Comparison of ENCODE assay signal across 25 cellular contexts in genomic region chr22:20584872-20585639, GRCh38.
DNase-seq lines count a peak whose midpoint lies in the region; ATAC-seq, FAIRE-seq and TF ChIP-seq lines count a peak whose summit lies in the region.
"Had no signal": no experiment of that assay in that cellular context is flagged by ENCODE, and none has a peak within 500 bp of the region (broad histone marks: within the 10 kb centered on the region; RNA-seq: fewer than 3 reads in every experiment).

No MANE protein-coding gene starts in this region.

- H4K20me1 ChIP-seq in IMR-90 (ENCODE audit: insufficient read depth, low read length), result peaks cover 36% of the 10 kb centered on the region
- H4K20me1 ChIP-seq in K562 (replicated peaks; ENCODE audit: control insufficient read depth, insufficient read depth, low read length), result peaks cover 48% of the 10 kb centered on the region
- peaks cover 29% of the 10 kb centered on the region for H4K20me1 ChIP-seq in osteoblast (ENCODE audit: insufficient read depth, low read length)

- TF ChIP-seq POLR2A in IMR-90 (IDR thresholded peaks at IDR 0.05; ENCODE audit: low read depth, low read length), result no peak
- TF ChIP-seq POLR2A in K562 (conservative IDR thresholded peaks at IDR 0.05), result peak; percentile 37

- no peak for DNase-seq in activated naive CD4-positive, alpha-beta T cell treated with anti-CD3 and anti-CD28 coated beads, Interleukin-2, amount 50 U/mL, for 72 hours (ENCODE audit: low spot score in 2 of 2)
- no peak for DNase-seq in activated naive CD4-positive, alpha-beta T cell treated with Interleukin-2 at 50 U/mL for 16 hours
- DNase-seq in IMR-90 (no peak), K562 (ENCODE audit: extremely low read depth in 1 of 4, low spot score in 3 of 4) (no peak), osteoblast (ENCODE audit: insufficient read length, low spot score, missing footprints) (peak; percentile 58), posterior vena cava (ENCODE audit: low spot score) (no peak)
- DNase-seq: brain microvascular endothelial cell; C1 segment of cervical spinal cord; cortex of kidney; GOT3; midbrain; natural killer cell; NCI-H187; NCI-H2227 treated with DMSO at 0.1 percent for 48 hours; stimulated activated CD8-positive, alpha-beta memory T cell treated with anti-CD3 and anti-CD28 coated beads, Interleukin-4, amount 100 ng/mL, for 48 hours had no signal

- H2AFZ ChIP-seq in IMR-90 (replicated peaks; ENCODE audit: low read length, poor library complexity) (no peak overlapping the region), K562 (ENCODE audit: low read depth, low read length) (no peak overlapping the region), osteoblast (ENCODE audit: low read length) (no peak overlapping the region)

- H3K79me2 ChIP-seq in K562 (ENCODE audit: control insufficient read depth, insufficient read depth, low read length) (no peaks in the 10 kb centered on the region), osteoblast (ENCODE audit: insufficient read depth, low read length) (peaks cover 30% of the 10 kb centered on the region)

- CTCF ChIA-PET in IMR-90 (lab: Yijun Ruan, JAX), result no interaction called here
- CTCF ChIA-PET in K562 (lab: Yijun Ruan, JAX; ENCODE audit: low intra/inter-chr PET ratio), result interaction anchor here (0.7 to 2.3 kb wide), 2 partner anchors 157 to 194 kb away, joined by 3 to 7 read pairs; no protein-coding TSS in a partner anchor

- intact Hi-C loops in IMR-90 (cut with micrococcal nuclease), result no loop called here
- intact Hi-C loops in K562 (cut with micrococcal nuclease), result loop anchor here (5.0 kb wide), 1 partner anchor 168 kb away; no protein-coding TSS in a partner anchor
- intact Hi-C loops in posterior vena cava (cut with DNase I), result no loop called here

- no peak overlapping the region for H4K8ac ChIP-seq in IMR-90 (ENCODE audit: low read depth in 2 of 2, low read length in 2 of 2)

- peak overlapping the region; percentile 68 for H2AK9ac ChIP-seq in IMR-90 (replicated peaks; ENCODE audit: low read depth, low read length, poor library complexity)

- H3K9ac ChIP-seq in IMR-90 (ENCODE audit: low read depth, low read length), result no peak overlapping the region
- H3K9ac ChIP-seq in K562 (ENCODE audit: insufficient read depth in 1 of 2, low read depth in 2 of 2, low read length in 2 of 2), result peak overlapping the region in 1 of 2 experiments; percentile 6; a peak in 1 of 4 replicates

- POLR2A ChIA-PET in IMR-90 (lab: Charles Lee; ENCODE audit: unreplicated experiment) (no interaction called here), K562 (lab: Yijun Ruan, JAX) (interaction anchor here (0.8 to 4.0 kb wide), 8 partner anchors 10 to 1116 kb away, joined by 3 to 21 read pairs (median 3); no protein-coding TSS in a partner anchor)

- H2BK120ac ChIP-seq in IMR-90 (ENCODE audit: low read depth, low read length), result no peak overlapping the region

- TF ChIP-seq CTCF in IMR-90 (conservative IDR thresholded peaks at IDR 0.05; ENCODE audit: low read depth, low read length), result no peak
- no peak for TF ChIP-seq CTCF in K562 (IDR thresholded peaks at IDR 0.05 in 2 of 3, conservative IDR thresholded peaks at IDR 0.05 in 1 of 3; ENCODE audit: insufficient read depth in 2 of 3, low read depth in 1 of 3, low read length in 3 of 3)
- TF ChIP-seq CTCF in osteoblast (IDR thresholded peaks at IDR 0.05; ENCODE audit: extremely low read depth, low read depth, low read length), result no peak

- H3K23ac ChIP-seq in IMR-90 (ENCODE audit: low read depth, low read length), result no peak overlapping the region

- H3K4me1 ChIP-seq in IMR-90 (ENCODE audit: control insufficient read depth, insufficient read depth, low read length), result no peaks in the 10 kb centered on the region
- peaks cover 0 to 62% of the 10 kb centered on the region in 2 experiments; a peak in 2 of 5 replicates for H3K4me1 ChIP-seq in K562 (replicated peaks in 1 of 2; ENCODE audit: control insufficient read depth in 2 of 2, insufficient read depth in 2 of 2, low read length in 2 of 2)
- H3K4me1 ChIP-seq in osteoblast (ENCODE audit: insufficient read depth, low read length), result no peaks in the 10 kb centered on the region

- H2AK5ac ChIP-seq in IMR-90 (ENCODE audit: low read depth, low read length), result no peak overlapping the region

- no peak for TF ChIP-seq EP300 in K562 (IDR thresholded peaks at IDR 0.05; ENCODE audit: low read length)

- 85% methylated on average over 9 of the region's 26 CpGs; no CpG with 5 or more reads in 1 of the 2 experiments for WGBS in IMR-90 (ENCODE audit: extremely low coverage in 2 of 2, insufficient read length in 1 of 2), 2 experiments
- 92% methylated on average over 26 of the region's 26 CpGs for WGBS in K562 (ENCODE audit: insufficient coverage, low coverage, missing lambda C conversion rate)

- in situ Hi-C loops in IMR-90 (cut with MboI; ENCODE audit: low sequenced_read_pairs) (no loop called here), K562 (cut with MboI) (no loop called here)

- H3K18ac ChIP-seq in IMR-90 (ENCODE audit: low read depth, low read length), result no peak overlapping the region

- no peak overlapping the region for H3K4ac ChIP-seq in IMR-90 (ENCODE audit: low read depth, low read length)

- H3K4me2 ChIP-seq in IMR-90 (ENCODE audit: low read depth, low read length), result no peak overlapping the region
- no peak overlapping the region for H3K4me2 ChIP-seq in K562 (ENCODE audit: insufficient read depth, low read length)
- H3K4me2 ChIP-seq in osteoblast (ENCODE audit: insufficient read depth, low read length), result no peak overlapping the region

- peaks cover 18 to 30% of the 10 kb centered on the region in 2 experiments for H3K79me1 ChIP-seq in IMR-90 (ENCODE audit: low read depth in 1 of 2, low read length in 2 of 2)

- TF ChIP-seq RAD21 in IMR-90 (IDR thresholded peaks at IDR 0.05; ENCODE audit: low read length) (no peak), K562 (CRISPR knock-in tag; conservative IDR thresholded peaks at IDR 0.05 in 1 of 2, IDR thresholded peaks at IDR 0.05 in 1 of 2) (no peak)

- H2BK20ac ChIP-seq in IMR-90 (ENCODE audit: low read depth, low read length), result no peak overlapping the region

- BruUV-seq in IMR-90 (replicated peaks; lab: Mats Ljungman, UMichigan), result no TSS peak
- BruUV-seq in K562 (replicated peaks; lab: Mats Ljungman, UMichigan), result no TSS peak

- H2BK5ac ChIP-seq in IMR-90 (ENCODE audit: low read depth, low read length, poor library complexity, severe bottlenecking), result no peak overlapping the region

- no peaks in the 10 kb centered on the region for H3K9me3 ChIP-seq in IMR-90 (ENCODE audit: control insufficient read depth, insufficient read depth, low read length)
- H3K9me3 ChIP-seq in K562 (replicated peaks; ENCODE audit: control insufficient read depth, insufficient read depth, low read depth, low read length), result no peaks in the 10 kb centered on the region
- H3K9me3 ChIP-seq in osteoblast (ENCODE audit: low read depth, low read length), result no peaks in the 10 kb centered on the region
- H3K9me3 ChIP-seq: pancreas, vagina had no signal

- FAIRE-seq in K562 (lab: Jason Lieb, UNC), result peak; percentile 11
- FAIRE-seq: endometrium, pancreas, TTC549 had no signal

- H3K14ac ChIP-seq in IMR-90 (replicated peaks; ENCODE audit: low read depth, low read length), result no peak overlapping the region

- H3K27ac Mint-ChIP-seq in activated naive CD4-positive, alpha-beta T cell treated with anti-CD3 and anti-CD28 coated beads, Interleukin-2, amount 50 U/mL, for 72 hours, result peak overlapping the region; percentile 65 to 86

- H3K36me3 ChIP-seq in IMR-90 (ENCODE audit: control insufficient read depth, insufficient read depth, low read length) (peaks cover 80% of the 10 kb centered on the region), K562 (ENCODE audit: control insufficient read depth, insufficient read depth, low read length) (peaks cover 75% of the 10 kb centered on the region; the same call in 2 of the 3 replicates), osteoblast (ENCODE audit: insufficient read depth, low read length) (peaks cover 56% of the 10 kb centered on the region)

- H3K56ac ChIP-seq in IMR-90 (ENCODE audit: extremely low read depth, insufficient read depth, low read length), result 0 out of 2 replicates have a peak overlapping the region, but pooled peaks have one; percentile 0

- H2BK15ac ChIP-seq in IMR-90 (ENCODE audit: low read depth, low read length), result no peak overlapping the region

- H3K27me3 ChIP-seq in IMR-90 (ENCODE audit: control insufficient read depth, insufficient read depth, low read length), result no peaks in the 10 kb centered on the region
- peaks cover 0 to 6% of the 10 kb centered on the region in 2 experiments; a peak in 2 of 5 replicates for H3K27me3 ChIP-seq in K562 (ENCODE audit: control insufficient read depth in 2 of 2, insufficient read depth in 2 of 2, low read length in 2 of 2)
- no peaks in the 10 kb centered on the region for H3K27me3 ChIP-seq in osteoblast (ENCODE audit: insufficient read depth, low read length)
- H3K27me3 ChIP-seq: brain microvascular endothelial cell, pancreas, vagina had no signal

- H4K5ac ChIP-seq in IMR-90 (ENCODE audit: low read depth, low read length), result no peak overlapping the region

- H3K9me3 Mint-ChIP-seq in activated naive CD4-positive, alpha-beta T cell treated with anti-CD3 and anti-CD28 coated beads, Interleukin-2, amount 50 U/mL, for 72 hours, result no peaks in the 10 kb centered on the region
- H3K9me3 Mint-ChIP-seq: activated T-helper 17 cell treated with anti-CD3 and anti-CD28 coated beads, Interleukin-2, amount 50 U/mL, for 72 hours; natural killer cell had no signal

- no peak overlapping the region for H3K4me3 ChIP-seq in IMR-90 (ENCODE audit: insufficient read depth, low read depth, low read length)
- H3K4me3 ChIP-seq in K562, result no peak overlapping the region
- H3K4me3 ChIP-seq in osteoblast (ENCODE audit: insufficient read depth, low read length), result no peak overlapping the region
- H3K4me3 ChIP-seq: pancreas, vagina had no signal

- no peaks in the 10 kb centered on the region; the same call in 1 of the 2 replicates for H3K9me1 ChIP-seq in IMR-90 (ENCODE audit: insufficient read depth, low read length)
- peaks cover 19% of the 10 kb centered on the region for H3K9me1 ChIP-seq in K562 (ENCODE audit: control insufficient read depth, insufficient read depth, low read length)

- no peaks in the 10 kb centered on the region for H3K36me3 Mint-ChIP-seq in activated naive CD4-positive, alpha-beta T cell treated with anti-CD3 and anti-CD28 coated beads, Interleukin-2, amount 50 U/mL, for 72 hours
- H3K36me3 Mint-ChIP-seq: natural killer cell had no signal

- no peak overlapping the region for H3K27ac ChIP-seq in IMR-90 (ENCODE audit: insufficient read depth, low read length)
- H3K27ac ChIP-seq in K562 (ENCODE audit: extremely low read depth, low read depth, low read length), result no peak overlapping the region
- no peak overlapping the region for H3K27ac ChIP-seq in osteoblast (ENCODE audit: low read depth, low read length)
- H3K27ac ChIP-seq: brain microvascular endothelial cell, pancreas, vagina had no signal

- dilution Hi-C loops in IMR-90 (cut with HindIII; ENCODE audit: low sequenced_read_pairs, unreplicated experiment), result no loop called here

- ATAC-seq in activated naive CD4-positive, alpha-beta T cell treated with anti-CD3 and anti-CD28 coated beads, Interleukin-2, amount 50 U/mL, for 72 hours, result no peak
- no peak for ATAC-seq in IMR-90 (ENCODE audit: low read depth)
- no peak for ATAC-seq in K562
- ATAC-seq in HG02970 (IDR thresholded peaks at IDR 0.05; ENCODE audit: low FRiP score, unreplicated experiment), result no peak
- ATAC-seq in HG03520 (IDR thresholded peaks at IDR 0.05; ENCODE audit: unreplicated experiment), result no peak
- ATAC-seq: activated T-helper 17 cell treated with anti-CD3 and anti-CD28 coated beads, Interleukin-2, amount 50 U/mL, for 72 hours; left colon; natural killer cell; pancreas; Right ventricle myocardium inferior; sciatic nerve had no signal

- H4K91ac ChIP-seq in IMR-90 (ENCODE audit: insufficient read depth, low read depth, low read length), result no peak overlapping the region
